In genomic region chr3:39000008-39000450, GRCh38 we compare ENCODE assay signal across 8 cellular contexts. TPM values are rescaled to one million over a fixed set of nuclear protein-coding genes. Genes with fewer than 3 reads are reported as not detected.
DNase-seq lines count a peak whose midpoint lies in the region; ATAC-seq and TF ChIP-seq lines count a peak whose summit lies in the region.

No MANE protein-coding gene starts in this region.

- WGBS in adrenal gland, 4 donors: 23 to 38% (median 30%) methylated on average over 1 of the region's 1 CpG
- WGBS in suprapubic skin: 14% methylated on average over 1 of the region's 1 CpG

- intact Hi-C loops in adrenal gland (cut with DNase I): loop anchor here in 1 of 2 donors (10.0 kb wide), 1 partner anchor 475 kb away; no protein-coding TSS in a partner anchor

- no peaks in the 10 kb centered on the region for H3K36me3 ChIP-seq in adrenal gland (replicated peaks in 1 of 2)
- no peaks in the 10 kb centered on the region for H3K36me3 ChIP-seq in suprapubic skin

- H3K4me1 ChIP-seq in adrenal gland (replicated peaks in 1 of 2) (no peaks in the 10 kb centered on the region), suprapubic skin (no peaks in the 10 kb centered on the region)

- H3K27ac ChIP-seq in adrenal gland: no peak overlapping the region
- no peak overlapping the region for H3K27ac ChIP-seq in suprapubic skin

- TF ChIP-seq POLR2A in adrenal gland (IDR thresholded peaks at IDR 0.05) (no peak), suprapubic skin (IDR thresholded peaks at IDR 0.05) (no peak)

- H3K27me3 ChIP-seq in adrenal gland (no peaks in the 10 kb centered on the region), suprapubic skin (no peaks in the 10 kb centered on the region)

- peak; percentile 87 for ATAC-seq in GM18499 (IDR thresholded peaks at IDR 0.05; ENCODE audit: insufficient read depth, unreplicated experiment)
- peak; percentile 77 for ATAC-seq in HG03135 (IDR thresholded peaks at IDR 0.05; ENCODE audit: unreplicated experiment)
- ATAC-seq in HG02571 (IDR thresholded peaks at IDR 0.05; ENCODE audit: unreplicated experiment): no peak

- TF ChIP-seq EP300 in suprapubic skin (IDR thresholded peaks at IDR 0.05): no peak

- peak; percentile 66 for DNase-seq in AG20443 (ENCODE audit: low spot score)
- peak; percentile 65 for DNase-seq in NCI-H345 treated with DMSO at 0.1 percent for 48 hours (lab: John Stamatoyannopoulos, UW; ENCODE audit: unreplicated experiment)
- DNase-seq in adrenal gland: no peak
- peak; percentile 66 for DNase-seq in iPS-NIHi11 (ENCODE audit: low spot score)
- DNase-seq in suprapubic skin (ENCODE audit: low spot score in 2 of 2): no peak

- no peaks in the 10 kb centered on the region for H3K9me3 ChIP-seq in adrenal gland (replicated peaks in 1 of 3)
- H3K9me3 ChIP-seq in suprapubic skin: no peaks in the 10 kb centered on the region

- H3K4me3 ChIP-seq in adrenal gland: no peak overlapping the region
- no peak overlapping the region for H3K4me3 ChIP-seq in suprapubic skin

- TF ChIP-seq CTCF in adrenal gland (IDR thresholded peaks at IDR 0.05): peak; percentile 57 to 84 (median 67)
- TF ChIP-seq CTCF in suprapubic skin (IDR thresholded peaks at IDR 0.05): peak; percentile 42 to 50

RNA-seq across cellular contexts. Expression of gene SCN11A, which starts 51.7 kb away (rescaled TPM):
- total RNA-seq in adrenal gland: under 1 TPM in 7 of 8 donors, not detected in 1; 0.10 to 0.41 (median 0.16) TPM
- under 1 TPM; 0.16 to 0.33 (median 0.27) TPM for polyA plus RNA-seq in adrenal gland
- total RNA-seq in suprapubic skin: under 1 TPM; 0.10 to 0.64 (median 0.21) TPM

RNA-seq across cellular contexts. Expression of gene WDR48, which starts 51.8 kb away (rescaled TPM):
- total RNA-seq in adrenal gland: 10 to 100 TPM; 21.8 to 57.1 (median 28.7) TPM
- 10 to 100 TPM; 15.4 to 42.2 (median 17.7) TPM for polyA plus RNA-seq in adrenal gland
- total RNA-seq in suprapubic skin: 10 to 100 TPM; 18.3 to 49.3 (median 25.2) TPM

Comparison
In these comparisons a context has a peak if more than half of its experiments do, and no peak if none do; other contexts are left out.
1. DNase-seq: peak in AG20443 (single experiment), NCI-H345 treated with DMSO at 0.1 percent for 48 hours (single experiment) and iPS-NIHi11 (single experiment); none in adrenal gland (0 of 7) and suprapubic skin (0 of 2).